Comparison of ENCODE assay signal across 8 cellular contexts in the genomic region with DNA sequence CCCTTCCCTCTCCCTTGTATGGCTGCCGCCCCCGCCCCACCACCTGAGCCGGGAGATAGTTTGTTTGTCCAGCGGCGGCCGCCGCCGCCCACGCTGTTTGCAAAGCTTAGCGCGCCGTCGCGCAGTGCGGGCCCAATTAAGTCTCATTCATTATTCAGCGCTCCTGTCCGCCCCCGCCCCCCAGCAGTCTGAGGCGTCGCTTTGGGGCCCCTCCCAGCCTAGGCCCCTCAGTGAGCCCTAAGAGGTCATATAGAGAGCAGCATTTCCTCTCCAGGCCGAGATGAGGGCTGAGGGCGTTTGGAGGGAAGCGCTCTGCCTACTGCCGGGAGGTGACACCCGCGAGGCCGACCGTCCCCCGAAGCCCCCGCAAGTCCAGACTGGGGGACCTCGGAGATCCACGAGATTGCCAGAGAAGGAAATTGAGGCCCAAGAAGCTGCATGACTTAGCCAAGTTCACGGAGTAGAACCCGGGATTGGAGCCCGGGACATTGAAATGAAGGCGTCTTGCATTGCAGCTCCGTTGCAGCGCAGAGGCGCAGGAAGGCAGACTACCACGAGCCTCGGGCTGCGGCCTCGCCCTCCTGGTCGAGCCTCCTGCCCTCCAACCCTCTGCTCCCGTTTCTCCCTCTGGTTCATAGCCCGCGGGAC. TPM values are rescaled to one million over a fixed set of nuclear protein-coding genes. Genes with fewer than 3 reads are reported as not detected.
DNase-seq lines count a peak whose midpoint lies in the region; ATAC-seq and TF ChIP-seq lines count a peak whose summit lies in the region.

Gene DNAJC22 (plus strand): TSS at position 230 of the 648 bp plus-strand sequence. CDS start 1,985 bp downstream, outside the sequence.

- intact Hi-C loops in mucosa of descending colon (cut with DNase I, micrococcal nuclease) (loop anchor here in 1 of 2 donors (10.0 kb wide), 1 partner anchor 62 kb away; no protein-coding TSS in a partner anchor), uterus (cut with DNase I; ENCODE audit: low total_unique reads) (loop anchor here (10.0 kb wide), 1 partner anchor 62 kb away; no protein-coding TSS in a partner anchor)

- H2AFZ ChIP-seq in OCI-LY1 (ENCODE audit: low read length): no peak within 1 kb of the TSS

- H3K27me3 ChIP-seq in OCI-LY1 (ENCODE audit: insufficient read depth, low read length) (0 out of 2 replicates have a peak, but pooled peaks cover 4% of the 10 kb centered on the region), uterus (peaks cover 16 to 36% of the 10 kb centered on the region in 2 donors)

- no peaks in the 10 kb centered on the region for H3K9me2 ChIP-seq in OCI-LY1 (ENCODE audit: low read depth, low read length)

- H3K36me3 ChIP-seq in OCI-LY1 (ENCODE audit: insufficient read depth, low read length): no peaks in the 10 kb centered on the region
- H3K36me3 ChIP-seq in mucosa of descending colon (ENCODE audit: low read depth): no peaks in the 10 kb centered on the region
- H3K36me3 ChIP-seq in uterus: no peaks in the 10 kb centered on the region

- no peaks in the 10 kb centered on the region for H3K9me3 Mint-ChIP-seq in central memory CD8-positive, alpha-beta T cell

- TF ChIP-seq CTCF in OCI-LY1 (IDR thresholded peaks at IDR 0.05; ENCODE audit: low read length): no peak
- TF ChIP-seq CTCF in mucosa of descending colon (IDR thresholded peaks at IDR 0.05): no peak
- no peak for TF ChIP-seq CTCF in uterus (IDR thresholded peaks at IDR 0.05)

- no peak within 1 kb of the TSS for H3K27ac ChIP-seq in OCI-LY1 (ENCODE audit: low read depth, low read length, poor library complexity, severe bottlenecking)
- H3K27ac ChIP-seq in uterus: no peak within 1 kb of the TSS

- ATAC-seq in central memory CD8-positive, alpha-beta T cell (replicated peaks; ENCODE audit: extremely low read depth, poor library complexity, severe bottlenecking): peak; percentile 29
- ATAC-seq in mucosa of descending colon (peak; percentile 31), GM18511 (IDR thresholded peaks at IDR 0.05; ENCODE audit: unreplicated experiment) (no peak)

- peak within 1 kb of the TSS; percentile 63 for H3K4me2 ChIP-seq in OCI-LY1 (ENCODE audit: low read length)

- H3K4me1 ChIP-seq in OCI-LY1 (ENCODE audit: insufficient read depth, low read length, severe bottlenecking) (peaks cover 38% of the 10 kb centered on the region), mucosa of descending colon (ENCODE audit: low read depth) (peaks cover 51% of the 10 kb centered on the region), uterus (peaks cover 7 to 36% of the 10 kb centered on the region in 2 donors)

- peak within 1 kb of the TSS; percentile 73 for H3K27ac Mint-ChIP-seq in central memory CD8-positive, alpha-beta T cell (ENCODE audit: low read depth)

- no peaks in the 10 kb centered on the region for H3K79me2 ChIP-seq in OCI-LY1 (ENCODE audit: insufficient read depth, low read length)

- peak within 1 kb of the TSS; percentile 47 for H3K4me3 ChIP-seq in OCI-LY1 (ENCODE audit: low read depth, low read length, poor library complexity, severe bottlenecking)
- H3K4me3 ChIP-seq in mucosa of descending colon: no peak within 1 kb of the TSS
- peak within 1 kb of the TSS; percentile 6 to 18 for H3K4me3 ChIP-seq in uterus

- H3F3A ChIP-seq in OCI-LY1 (ENCODE audit: insufficient read depth, low read length): no peaks in the 10 kb centered on the region

- H4K20me1 ChIP-seq in OCI-LY1 (ENCODE audit: insufficient read depth, low read length): no peaks in the 10 kb centered on the region

- peak within 1 kb of the TSS; percentile 83 for H3K4me3 Mint-ChIP-seq in central memory CD8-positive, alpha-beta T cell

- H3K9ac ChIP-seq in OCI-LY1 (ENCODE audit: low read length): no peak within 1 kb of the TSS; the same call in 1 of the 2 replicates

- peaks cover 34% of the 10 kb centered on the region for H3K4me1 Mint-ChIP-seq in central memory CD8-positive, alpha-beta T cell

- no peak for TF ChIP-seq POLR2A in uterus (IDR thresholded peaks at IDR 0.05)

- peaks cover 63% of the 10 kb centered on the region for H3K27me3 Mint-ChIP-seq in central memory CD8-positive, alpha-beta T cell

- peak; percentile 47 for DNase-seq in activated naive CD4-positive, alpha-beta T cell treated with Interleukin-2 at 50 U/mL for 16 hours
- no peak for DNase-seq in activated naive CD4-positive, alpha-beta T cell (lab: John Stamatoyannopoulos, UW)
- DNase-seq in central memory CD8-positive, alpha-beta T cell (ENCODE audit: low spot score in 2 of 2): no peak
- DNase-seq in mucosa of descending colon (peak in 2 of 3 donors; percentile 52 to 59), uterus (no peak), COLO829 (ENCODE audit: low spot score) (no peak)

- H3K9me3 ChIP-seq in OCI-LY1 (ENCODE audit: low read length) (no peaks in the 10 kb centered on the region), mucosa of descending colon (no peaks in the 10 kb centered on the region), uterus (no peaks in the 10 kb centered on the region)

- H3K36me3 Mint-ChIP-seq in central memory CD8-positive, alpha-beta T cell (ENCODE audit: insufficient read depth): peaks cover 12% of the 10 kb centered on the region

RNA-seq across cellular contexts. Expression of gene DNAJC22, which starts in this region (rescaled TPM):
- total RNA-seq in mucosa of descending colon (10 to 100 TPM in 2 of 3 donors, 1 to 10 TPM in 1; 6.7 to 45.7 (median 37.0) TPM), uterus (1 to 10 TPM in 1 of 4 donors, not detected in 3; 4.5 TPM)

Comparison
In these comparisons a context has a peak if more than half of its experiments do, and no peak if none do; other contexts are left out.
1. DNase-seq: peak in activated naive CD4-positive, alpha-beta T cell treated with Interleukin-2 at 50 U/mL for 16 hours (single experiment) and mucosa of descending colon (2 of 3); none in activated naive CD4-positive, alpha-beta T cell (0 of 4), central memory CD8-positive, alpha-beta T cell (0 of 2), uterus (0 of 2) and COLO829 (single experiment).